In genomic region chr22:18078329-18079041, GRCh38 we compare ENCODE assay signal across 8 cellular contexts. TPM values are rescaled to one million over a fixed set of nuclear protein-coding genes. Genes with fewer than 3 reads are reported as not detected.
DNase-seq lines count a peak whose midpoint lies in the region; ATAC-seq and TF ChIP-seq lines count a peak whose summit lies in the region.

No MANE protein-coding gene starts in this region.

- H3K27ac ChIP-seq in neutrophil: peak overlapping the region; percentile 85

- TF ChIP-seq CTCF in fibroblast of villous mesenchyme (IDR thresholded peaks at IDR 0.05; ENCODE audit: insufficient read depth, low read depth, low read length) (no peak), neutrophil (IDR thresholded peaks at IDR 0.05) (no peak)

- H3K4me1 ChIP-seq in neutrophil (ENCODE audit: control insufficient read depth in 1 of 2, insufficient read depth in 1 of 2, low read depth in 1 of 2, low read length in 1 of 2): peaks cover 17 to 23% of the 10 kb centered on the region in 2 experiments

- peaks cover 29% of the 10 kb centered on the region for H3K36me3 ChIP-seq in neutrophil

- ATAC-seq in GM21529 (IDR thresholded peaks at IDR 0.05; ENCODE audit: unreplicated experiment) (peak; percentile 22), HG03460 (IDR thresholded peaks at IDR 0.05; ENCODE audit: unreplicated experiment) (no peak)

- no peaks in the 10 kb centered on the region for H3K27me3 ChIP-seq in neutrophil

- H3K4me3 ChIP-seq in fibroblast of villous mesenchyme (ENCODE audit: low read depth, low read length): peak overlapping the region; percentile 92
- H3K4me3 ChIP-seq in neutrophil (ENCODE audit: low read depth in 1 of 2, low read length in 1 of 2): peak overlapping the region; percentile 78 to 87

- no peaks in the 10 kb centered on the region for H3K9me3 ChIP-seq in neutrophil

- DNase-seq in COLO668 (lab: John Stamatoyannopoulos, UW; ENCODE audit: unreplicated experiment) (peak; percentile 78), NCI-H1105 (lab: John Stamatoyannopoulos, UW) (peak; percentile 3), fibroblast of villous mesenchyme (ENCODE audit: low read depth) (peak; percentile 36), SKM-1 treated with dmso at 0.1 percent for 144 hours (lab: John Stamatoyannopoulos, UW; ENCODE audit: unreplicated experiment) (no peak)
- DNase-seq in activated T-cell treated with anti-CD3 and anti-CD28 coated beads, Interleukin-2, amount 50 U/mL, for 48 hours: peak; percentile 64 to 69

RNA-seq across cellular contexts. Expression of gene PEX26, which starts 0.7 kb away (rescaled TPM):
- 19.6 and 21.6 TPM in 2 replicates for total RNA-seq in fibroblast of villous mesenchyme

RNA-seq across cellular contexts. Expression of gene TUBA8, which starts 32.1 kb away (rescaled TPM):
- total RNA-seq in fibroblast of villous mesenchyme: under 0.01 and 0.32 TPM in 2 replicates

RNA-seq across cellular contexts. Expression of gene MICAL3, which starts 54.1 kb away (rescaled TPM):
- 24.2 and 39.7 TPM in 2 replicates for total RNA-seq in fibroblast of villous mesenchyme
